Comparison of ENCODE assay signal across 16 cellular contexts in genomic region chr2:199988176-199988575, GRCh38. TPM values are rescaled to one million over a fixed set of nuclear protein-coding genes. Genes with fewer than 3 reads are reported as not detected.
DNase-seq lines count a peak whose midpoint lies in the region; ATAC-seq, FAIRE-seq and TF ChIP-seq lines count a peak whose summit lies in the region.
"Had no signal": no experiment of that assay in that cellular context is flagged by ENCODE, and none has a peak within 500 bp of the region (broad histone marks: within the 10 kb centered on the region; RNA-seq: fewer than 3 reads in every experiment).

No MANE protein-coding gene starts in this region.

- H3K9me3 ChIP-seq in heart right ventricle = no peaks in the 10 kb centered on the region
- H3K9me3 ChIP-seq in MG63 = no peaks in the 10 kb centered on the region
- no peaks in the 10 kb centered on the region for H3K9me3 ChIP-seq in kidney (ENCODE audit: control insufficient read depth in 1 of 2, low read length in 2 of 2)
- H3K9me3 ChIP-seq: uterus had no signal

- H3K9ac ChIP-seq in kidney (ENCODE audit: low read length in 2 of 2) = no peak overlapping the region

- peaks cover 0 to 23% (median 14%) of the 10 kb centered on the region in 9 donors for H3K4me1 ChIP-seq in heart right ventricle
- no peaks in the 10 kb centered on the region for H3K4me1 ChIP-seq in kidney (ENCODE audit: control insufficient read depth in 1 of 2, insufficient read depth in 1 of 2, low read depth in 1 of 2, low read length in 2 of 2)
- H3K4me1 ChIP-seq: HAP-1 had no signal

- H3K36me3 ChIP-seq in heart right ventricle (no peaks in the 10 kb centered on the region), MG63 (no peaks in the 10 kb centered on the region), kidney (ENCODE audit: control insufficient read depth in 1 of 2, insufficient read depth in 2 of 2, low read length in 2 of 2) (no peaks in the 10 kb centered on the region)
- H3K36me3 ChIP-seq: HAP-1, uterus had no signal

- H3K27ac ChIP-seq in heart right ventricle (peak overlapping the region in 7 of 10 donors; percentile 13 to 63 (median 17)), adipose tissue (ENCODE audit: low read depth, low read length) (peak overlapping the region; percentile 15), kidney (ENCODE audit: low read depth in 2 of 2, low read length in 2 of 2) (no peak overlapping the region)
- H3K27ac ChIP-seq: uterus, VCaP had no signal

- no peak for FAIRE-seq in kidney (lab: Jason Lieb, UNC)
- FAIRE-seq: GM12891, small intestine had no signal

- no peaks in the 10 kb centered on the region for H3K27me3 ChIP-seq in heart right ventricle
- H3K27me3 ChIP-seq in MG63 = no peaks in the 10 kb centered on the region
- H3K27me3 ChIP-seq: uterus had no signal

- DNase-seq in heart right ventricle (peak in 1 of 2 donors; percentile 23), cardiac septum (ENCODE audit: low spot score) (no peak), left ventricle myocardium superior (no peak), superior temporal gyrus (ENCODE audit: extremely low spot score) (peak; percentile 44), MG63 (no peak), kidney (no peak)
- DNase-seq in stimulated activated CD4-positive, alpha-beta T cell treated with anti-CD3 and anti-CD28 coated beads, Interleukin-4, amount 100 ng/mL, for 24 hours = no peak
- DNase-seq: amygdala, DMS153, NCI-H2107, small intestine, uterus had no signal

- intact Hi-C loops in heart right ventricle (cut with DNase I) (loop anchor here in 9 of 10 donors (5.0 to 10.0 kb wide), 4 partner anchors 317 to 739 kb away; partner anchors contain the start of gene SPATS2L (in 7 of the 9)), cardiac septum (cut with DNase I) (loop anchor here (5.0 kb wide), 2 partner anchors 239 to 319 kb away; partner anchors contain the start of gene SPATS2L), left ventricle myocardium superior (cut with micrococcal nuclease) (loop anchor here (10.0 kb wide), 1 partner anchor 717 kb away; no protein-coding TSS in a partner anchor), kidney (cut with DNase I) (loop anchor here (10.0 kb wide), 2 partner anchors 317 to 487 kb away; partner anchors contain the start of gene SPATS2L)

- no peak for TF ChIP-seq CTCF in heart right ventricle (IDR thresholded peaks at IDR 0.05)
- no peak for TF ChIP-seq CTCF in kidney (IDR thresholded peaks at IDR 0.05; ENCODE audit: borderline replicate concordance, extremely low read depth, insufficient read depth)

- ATAC-seq in heart right ventricle = peak in 6 of 8 donors; percentile 50 to 81 (median 56)
- peak; percentile 42 for ATAC-seq in left ventricle myocardium superior

- 30 to 55% methylated on average over 6 of the region's 6 CpGs for WGBS in heart right ventricle, 2 donors
- 18 to 54% (median 25%) methylated on average over 6 of the region's 6 CpGs for WGBS in adipose tissue, 3 donors

- H3K4me3 ChIP-seq in heart right ventricle = peak overlapping the region in 4 of 10 donors; percentile 4 to 31 (median 17)
- H3K4me3 ChIP-seq in MG63 = no peak overlapping the region
- no peak overlapping the region for H3K4me3 ChIP-seq in kidney (ENCODE audit: low read length in 2 of 2)
- H3K4me3 ChIP-seq: HAP-1, uterus had no signal

RNA-seq across cellular contexts. Expression of gene MAIP1, which starts 32.8 kb away (rescaled TPM):
- 10 to 100 TPM; 19.4 to 31.0 (median 27.0) TPM for total RNA-seq in heart right ventricle
- polyA plus RNA-seq in heart right ventricle = 10 to 100 TPM in 1 of 2 donors, 1 to 10 TPM in 1; 3.7 to 23.1 TPM
- 20.6 TPM for total RNA-seq in cardiac septum
- polyA plus RNA-seq in adipose tissue = 10 to 100 TPM; 10.1 to 18.7 (median 10.8) TPM
- total RNA-seq in left ventricle myocardium superior = 29.2 TPM
- total RNA-seq in MG63 (2014; rRNA removed; shearing (Covaris generic); ENCODE audit: low replicate concordance) = 14.8 and 15.4 TPM in 2 replicates
- total RNA-seq in kidney = 16.0 TPM
- polyA plus RNA-seq in kidney (ENCODE audit: insufficient read depth, low read depth, low replicate concordance) = 43.1 TPM

RNA-seq across cellular contexts. Expression of gene TYW5, which starts 32.9 kb away (rescaled TPM):
- total RNA-seq in heart right ventricle (1 to 10 TPM; 1.9 to 3.5 (median 2.8) TPM), cardiac septum (3.1 TPM), left ventricle myocardium superior (2.5 TPM), kidney (8.0 TPM)
- polyA plus RNA-seq in heart right ventricle (1 to 10 TPM; 2.4 to 2.5 TPM), adipose tissue (1 to 10 TPM; 2.0 to 3.0 (median 2.7) TPM), kidney (ENCODE audit: insufficient read depth, low read depth, low replicate concordance) (6.8 TPM)
- total RNA-seq in MG63 (2014; rRNA removed; shearing (Covaris generic); ENCODE audit: low replicate concordance) = 1.2 and 3.6 TPM in 2 replicates

Comparison
In these comparisons a context has a peak if more than half of its experiments do, and no peak if none do; other contexts are left out.
1. H3K27ac ChIP-seq: peak in heart right ventricle (7 of 10) and adipose tissue (single experiment); none in kidney (0 of 2).